2 cellular contexts compared by ENCODE assay signal in genomic region chr7:102433319-102434038, GRCh38.
TF ChIP-seq lines count a peak whose summit lies in the region.

Gene ORAI2 (plus strand): TSS chr7:102433575. CDS start chr7:102438957, 5,382 bp downstream.

TF ChIP-seq in GM23338, 12 proteins besides CTCF, POLR2A, EP300 and RAD21 (continued from another document):
- TF ChIP-seq REST (IDR thresholded peaks at IDR 0.05; ENCODE audit: unreplicated experiment) (no peak), ZNF331 (CRISPR knock-in tag; IDR thresholded peaks at IDR 0.05; ENCODE audit: low read depth) (no peak), STAT1 (IDR thresholded peaks at IDR 0.05; ENCODE audit: unreplicated experiment) (no peak), ZNF114 (CRISPR knock-in tag; IDR thresholded peaks at IDR 0.05) (no peak)

TF ChIP-seq in GM12878, 131 proteins besides CTCF, POLR2A, EP300 and RAD21 (continued from another document):
- no peak for TF ChIP-seq SREBF1 (IDR thresholded peaks at IDR 0.05; ENCODE audit: low read length)
- 0 out of 2 replicates have a peak, but pooled peaks have one; percentile 9 for TF ChIP-seq SMARCA5 (IDR thresholded peaks at IDR 0.05)
- TF ChIP-seq POLR2AphosphoS5 (IDR thresholded peaks at IDR 0.05; ENCODE audit: low read length): peak; percentile 24; the same call in 1 of the 2 replicates
- TF ChIP-seq CHD1 (IDR thresholded peaks at IDR 0.05; ENCODE audit: low read depth, low read length): no peak
- no peak for TF ChIP-seq ZBTB11 (CRISPR knock-in tag; IDR thresholded peaks at IDR 0.05)
- TF ChIP-seq EED (IDR thresholded peaks at IDR 0.05; ENCODE audit: low read depth): 0 out of 2 replicates have a peak, but pooled peaks have one; percentile 14
- TF ChIP-seq NFXL1 (IDR thresholded peaks at IDR 0.05; ENCODE audit: borderline replicate concordance): no peak
- 0 out of 2 replicates have a peak, but pooled peaks have one; percentile 51 for TF ChIP-seq ZSCAN29 (IDR thresholded peaks at IDR 0.05)
- TF ChIP-seq ATF3 (IDR thresholded peaks at IDR 0.05; ENCODE audit: borderline replicate concordance, extremely low read depth, low read depth, low read length): peak; percentile 80; the same call in 1 of the 2 replicates
- TF ChIP-seq GABPA (IDR thresholded peaks at IDR 0.05; ENCODE audit: low read depth): no peak
- TF ChIP-seq USF1 (IDR thresholded peaks at IDR 0.05; ENCODE audit: borderline replicate concordance, extremely low read length, insufficient read depth, low read depth, low read length): peak; percentile 94
- TF ChIP-seq ZBTB40 (IDR thresholded peaks at IDR 0.05; ENCODE audit: borderline replicate concordance): 0 out of 2 replicates have a peak, but pooled peaks have one; percentile 38
- no peak for TF ChIP-seq ETV6 (conservative IDR thresholded peaks at IDR 0.05 in 1 of 2, IDR thresholded peaks at IDR 0.05 in 1 of 2; ENCODE audit: borderline replicate concordance in 1 of 2, low read depth in 1 of 2)
- TF ChIP-seq BHLHE40 (IDR thresholded peaks at IDR 0.05; ENCODE audit: borderline replicate concordance in 1 of 2, low read depth in 2 of 2, low read length in 1 of 2): peak; percentile 86 to 96
- TF ChIP-seq NR2F1 (conservative IDR thresholded peaks at IDR 0.05): peak; percentile 90
- peak; percentile 25; the same call in 1 of the 2 replicates for TF ChIP-seq TAF1 (IDR thresholded peaks at IDR 0.05; ENCODE audit: borderline replicate concordance, low read depth, low read length)
- 0 out of 2 replicates have a peak, but pooled peaks have one; percentile 33 for TF ChIP-seq ZNF687 (IDR thresholded peaks at IDR 0.05)
- TF ChIP-seq MXI1 (IDR thresholded peaks at IDR 0.05; ENCODE audit: low read depth, low read length): peak; percentile 80
- TF ChIP-seq USF2 (IDR thresholded peaks at IDR 0.05; ENCODE audit: borderline replicate concordance, low read depth, low read length): peak; percentile 70
- TF ChIP-seq GATAD2B (conservative IDR thresholded peaks at IDR 0.05; ENCODE audit: low read depth): peak; percentile 76; the same call in 1 of the 2 replicates
- TF ChIP-seq DPF2 (IDR thresholded peaks at IDR 0.05): peak; percentile 78
- peak; percentile 44 to 99 for TF ChIP-seq EGR1 (IDR thresholded peaks at IDR 0.05; ENCODE audit: borderline replicate concordance in 1 of 2, low read depth in 2 of 2, low read length in 2 of 2)
- 0 out of 2 replicates have a peak, but pooled peaks have one; percentile 9 for TF ChIP-seq CHD2 (IDR thresholded peaks at IDR 0.05; ENCODE audit: borderline replicate concordance, low read depth, low read length)
- peak; percentile 32; the same call in 1 of the 2 replicates for TF ChIP-seq BACH1 (IDR thresholded peaks at IDR 0.05; ENCODE audit: borderline replicate concordance)
- TF ChIP-seq RB1 (IDR thresholded peaks at IDR 0.05; ENCODE audit: borderline replicate concordance): peak; percentile 27; the same call in 1 of the 2 replicates
- TF ChIP-seq LARP7 (IDR thresholded peaks at IDR 0.05): peak; percentile 58; the same call in 1 of the 2 replicates
- peak; percentile 72 for TF ChIP-seq NKRF (conservative IDR thresholded peaks at IDR 0.05)
- 0 out of 2 replicates have a peak, but pooled peaks have one; percentile 44 for TF ChIP-seq ZNF217 (IDR thresholded peaks at IDR 0.05)
